ENCODE assay signal across 8 cellular contexts in the genomic region with DNA sequence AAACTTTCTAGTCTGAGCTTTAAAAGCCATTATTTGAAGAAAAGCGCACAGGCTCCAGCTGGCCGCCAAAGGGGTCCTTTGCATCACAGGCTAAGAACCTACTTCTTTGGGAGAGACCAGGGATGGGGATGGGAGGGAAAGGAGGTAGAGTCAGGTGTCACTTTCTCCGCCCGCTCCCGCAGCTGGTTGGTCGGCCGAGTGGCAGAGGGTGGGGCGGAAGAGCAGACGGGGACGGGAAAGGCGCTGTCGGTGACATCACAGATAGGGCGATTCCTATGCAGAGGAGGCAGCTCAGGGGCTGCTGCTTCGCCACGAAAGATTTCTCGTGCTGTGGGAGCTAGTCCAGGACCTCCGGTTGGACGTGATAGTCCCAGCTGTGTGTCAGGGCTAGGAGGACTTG.
DNase-seq lines count a peak whose midpoint lies in the region; ATAC-seq and TF ChIP-seq lines count a peak whose summit lies in the region.
"Not testable (repeated sequence)": the region's sequence is repeated elsewhere in the genome, so short reads cannot be mapped to it uniquely, and the experiment has no call there.

No MANE protein-coding gene starts in this region.

- not testable (repeated sequence) for H3K18ac ChIP-seq in trophoblast cell (ENCODE audit: low read length)

- not testable (repeated sequence) for H3K14ac ChIP-seq in trophoblast cell (ENCODE audit: low read length)

- H3K27me3 ChIP-seq in Loucy (ENCODE audit: insufficient read depth, low read length, poor library complexity, severe bottlenecking); trophoblast cell (ENCODE audit: insufficient read depth, low read length); upper lobe of right lung: not testable (repeated sequence)

- H3K9me2 ChIP-seq in Loucy (replicated peaks; ENCODE audit: low read depth, low read length) = not testable (repeated sequence)

- not testable (repeated sequence) for H4K20me1 ChIP-seq in Loucy (ENCODE audit: insufficient read depth, low read length, poor library complexity, severe bottlenecking)

- H3K4me2 ChIP-seq in Loucy (ENCODE audit: low read depth, low read length, poor library complexity, severe bottlenecking) = peak overlapping the region; percentile 63
- not testable (repeated sequence) for H3K4me2 ChIP-seq in trophoblast cell (ENCODE audit: low read length)

- H3K9ac ChIP-seq in Loucy (ENCODE audit: low read depth, low read length, poor library complexity, severe bottlenecking) = peak overlapping the region; percentile 30
- H3K9ac ChIP-seq in trophoblast cell (ENCODE audit: low read length) = not testable (repeated sequence)

- H3K4me3 ChIP-seq in Loucy (ENCODE audit: low read length, poor library complexity, severe bottlenecking) = peak overlapping the region; percentile 64
- peak overlapping the region; percentile 7 for H3K4me3 ChIP-seq in fibroblast of mammary gland (ENCODE audit: control insufficient read depth, low read depth, low read length)
- H3K4me3 ChIP-seq in trophoblast cell (ENCODE audit: low read depth, low read length); upper lobe of right lung: not testable (repeated sequence)

- peaks cover 11% of the 10 kb centered on the region for H3K4me1 Mint-ChIP-seq in T-helper 17 cell

- WGBS in trophoblast cell (ENCODE audit: extremely low coverage, insufficient coverage, insufficient read length) = no CpG with 5 or more reads among the region's 18 CpGs

- not testable (repeated sequence) for H2AK5ac ChIP-seq in trophoblast cell (ENCODE audit: low read length)

- not testable (repeated sequence) for H3K9me3 ChIP-seq in Loucy (ENCODE audit: insufficient read depth, low read depth, low read length); T-helper 17 cell (ENCODE audit: control insufficient read depth, low read length, poor library complexity, severe bottlenecking); trophoblast cell (ENCODE audit: insufficient read depth, low read depth, low read length); upper lobe of right lung

- not testable (repeated sequence) for H2BK5ac ChIP-seq in trophoblast cell (ENCODE audit: low read depth, low read length, poor library complexity)

- not testable (repeated sequence) for H3K36me3 Mint-ChIP-seq in T-helper 17 cell (ENCODE audit: low read depth)

- peak overlapping the region; percentile 93 for H3K27ac Mint-ChIP-seq in T-helper 17 cell

- not testable (repeated sequence) for DNase-seq in T-helper 17 cell
- DNase-seq in astrocyte of the hippocampus (ENCODE audit: low read depth, low spot score) = peak; percentile 51
- DNase-seq in fibroblast of mammary gland (ENCODE audit: low read depth) = peak; percentile 49
- DNase-seq in left lobe of liver (ENCODE audit: low spot score) = peak; percentile 72
- DNase-seq in trophoblast cell = peak; percentile 43 to 47
- DNase-seq in upper lobe of right lung = peak; percentile 72

- not testable (repeated sequence) for H3K79me2 ChIP-seq in Loucy (ENCODE audit: insufficient read depth, low read length); trophoblast cell (ENCODE audit: control insufficient read depth, insufficient read depth, low read length, poor library complexity)

- H3K79me1 ChIP-seq in trophoblast cell (ENCODE audit: low read length) = not testable (repeated sequence)

- not testable (repeated sequence) for H3K36me3 ChIP-seq in Loucy (ENCODE audit: insufficient read depth, low read length); trophoblast cell (ENCODE audit: control insufficient read depth in 1 of 2, insufficient read depth in 2 of 2, low read length in 2 of 2); upper lobe of right lung

- not testable (repeated sequence) for H4K8ac ChIP-seq in trophoblast cell (ENCODE audit: low read depth, low read length)

- not testable (repeated sequence) for H2BK120ac ChIP-seq in trophoblast cell (ENCODE audit: insufficient read depth, low read length, poor library complexity)

- TF ChIP-seq CTCF in Loucy (conservative IDR thresholded peaks at IDR 0.05; ENCODE audit: low read length); fibroblast of mammary gland (conservative IDR thresholded peaks at IDR 0.05; ENCODE audit: control insufficient read depth, insufficient read depth, low read depth, low read length); upper lobe of right lung (IDR thresholded peaks at IDR 0.05): not testable (repeated sequence)

- not testable (repeated sequence) for H3K4ac ChIP-seq in trophoblast cell (ENCODE audit: low read depth, low read length)

- H3K27me3 Mint-ChIP-seq in T-helper 17 cell = not testable (repeated sequence)

- H2AFZ ChIP-seq in Loucy (ENCODE audit: low read length) = 0 out of 2 replicates have a peak overlapping the region, but pooled peaks have one; percentile 55
- not testable (repeated sequence) for H2AFZ ChIP-seq in trophoblast cell (ENCODE audit: insufficient read depth, low read length, poor library complexity)

- H3K23ac ChIP-seq in trophoblast cell (ENCODE audit: low read length) = not testable (repeated sequence)

- not testable (repeated sequence) for H4K12ac ChIP-seq in trophoblast cell (ENCODE audit: low read depth, low read length)

- intact Hi-C loops in upper lobe of right lung (cut with DNase I) = not testable (repeated sequence)

- H3K4me1 ChIP-seq in Loucy (ENCODE audit: insufficient read depth, low read length, poor library complexity, severe bottlenecking); trophoblast cell (ENCODE audit: control insufficient read depth in 1 of 2, insufficient read depth in 2 of 2, low read length in 2 of 2); upper lobe of right lung: not testable (repeated sequence)

- H4K91ac ChIP-seq in trophoblast cell (ENCODE audit: low read depth, low read length) = not testable (repeated sequence)

- peak overlapping the region; percentile 88 for H3K4me3 Mint-ChIP-seq in T-helper 17 cell

- not testable (repeated sequence) for H3F3A ChIP-seq in Loucy (ENCODE audit: low read depth)

- not testable (repeated sequence) for H3K27ac ChIP-seq in trophoblast cell (ENCODE audit: low read depth, low read length)
- H3K27ac ChIP-seq in upper lobe of right lung = peak overlapping the region; percentile 58

- ATAC-seq in GM18867 (IDR thresholded peaks at IDR 0.05; ENCODE audit: unreplicated experiment) (peak; percentile 63), T-helper 17 cell (peak; percentile 82), left lobe of liver (peak; percentile 97), upper lobe of right lung (peak; percentile 96)

- H2BK12ac ChIP-seq in trophoblast cell (ENCODE audit: low read length) = not testable (repeated sequence)
